Comparison of ENCODE assay signal across 21 cellular contexts in the genomic region with DNA sequence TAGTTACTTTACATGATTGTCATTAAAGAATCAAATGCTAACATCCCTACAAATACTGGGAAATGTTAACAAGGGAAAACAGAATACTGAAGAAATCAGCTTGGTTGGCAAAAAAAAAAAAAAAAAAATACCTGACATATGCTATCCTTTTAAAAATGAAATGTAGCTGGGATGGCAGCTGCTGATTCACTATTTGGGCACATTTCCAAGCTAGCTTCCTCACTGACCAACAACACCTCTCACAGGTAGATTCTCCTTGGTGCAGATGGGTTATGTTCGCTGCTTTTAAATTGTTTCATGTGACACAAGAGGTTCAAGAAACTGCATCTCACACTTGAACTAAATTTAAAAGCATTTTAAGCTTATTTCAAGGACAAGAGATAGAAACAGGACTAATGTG. TPM values are rescaled to one million over a fixed set of nuclear protein-coding genes. Genes with fewer than 3 reads are reported as not detected.
DNase-seq lines count a peak whose midpoint lies in the region; ATAC-seq, FAIRE-seq and TF ChIP-seq lines count a peak whose summit lies in the region.
"Had no signal": no experiment of that assay in that cellular context is flagged by ENCODE, and none has a peak within 500 bp of the region (broad histone marks: within the 10 kb centered on the region; RNA-seq: fewer than 3 reads in every experiment).

No MANE protein-coding gene starts in this region.

- H3K9me3 Mint-ChIP-seq in activated T-cell treated with anti-CD3 and anti-CD28 coated beads, Interleukin-2, amount 50 U/mL, for 72 hours: peaks cover 0 to 2% of the 10 kb centered on the region in 2 donors
- no peaks in the 10 kb centered on the region for H3K9me3 Mint-ChIP-seq in activated T-helper 17 cell treated with anti-CD3 and anti-CD28 coated beads, Interleukin-2, amount 50 U/mL, for 72 hours
- H3K9me3 Mint-ChIP-seq: activated CD4-positive, alpha-beta T cell treated with anti-CD3 and anti-CD28 coated beads, Interleukin-2, amount 10 ng/mL, durations not matched to agents 7 days and 5 days; activated naive CD4-positive, alpha-beta T cell treated with anti-CD3 and anti-CD28 coated beads for 36 hours; CD8-positive, alpha-beta T cell had no signal

- H3K27ac Mint-ChIP-seq in activated T-cell treated with anti-CD3 and anti-CD28 coated beads, Interleukin-2, amount 50 U/mL, for 72 hours: no peak overlapping the region
- no peak overlapping the region for H3K27ac Mint-ChIP-seq in activated T-helper 17 cell treated with anti-CD3 and anti-CD28 coated beads, Interleukin-2, amount 50 U/mL, for 72 hours
- H3K27ac Mint-ChIP-seq: activated CD4-positive, alpha-beta T cell treated with anti-CD3 and anti-CD28 coated beads, Interleukin-2, amount 10 ng/mL, durations not matched to agents 7 days and 5 days; activated naive CD4-positive, alpha-beta T cell treated with anti-CD3 and anti-CD28 coated beads for 36 hours; CD8-positive, alpha-beta T cell; naive B cell had no signal

- FAIRE-seq in GM19239 (lab: Jason Lieb, UNC): no peak
- FAIRE-seq: astrocyte, colon, endometrium, K562, TTC549 had no signal

- DNase-seq in NCI-H345 (lab: John Stamatoyannopoulos, UW) (peak; percentile 56), NCI-H345 treated with DMSO at 0.1 percent for 48 hours (lab: John Stamatoyannopoulos, UW; ENCODE audit: unreplicated experiment) (no peak), NCI-H2081 treated with DMSO at 0.1 percent for 48 hours (lab: John Stamatoyannopoulos, UW) (peak; percentile 3), RWPE1 (ENCODE audit: low spot score) (peak; percentile 56), renal cortical epithelial cell (ENCODE audit: low read depth) (peak; percentile 48), GM19239 (ENCODE audit: insufficient read length, low spot score) (no peak)
- DNase-seq in activated T-cell treated with anti-CD3 and anti-CD28 coated beads, Interleukin-2, amount 50 U/mL, for 72 hours: no peak
- DNase-seq: activated CD4-positive, alpha-beta T cell treated with anti-CD3 and anti-CD28 coated beads, Interleukin-2, amount 10 ng/mL, durations not matched to agents 7 days and 5 days; activated naive CD4-positive, alpha-beta T cell treated with anti-CD3 and anti-CD28 coated beads for 36 hours; CD8-positive, alpha-beta T cell; naive B cell; NCI-H1436 treated with DMSO at 0.1 percent for 48 hours; NCI-H748 treated with DMSO at 0.1 percent for 48 hours; stimulated activated CD4-positive, alpha-beta T cell treated with anti-CD3 and anti-CD28 coated beads, Interleukin-4, amount 100 ng/mL, for 24 hours; SW 1271 had no signal

- CTCF ChIA-PET in RWPE1 (lab: Yijun Ruan, JAX): interaction anchor here (0.6 to 1.0 kb wide), 3 partner anchors 10 to 85 kb away, joined by 3 to 4 read pairs (median 3); no protein-coding TSS in a partner anchor

- POLR2A ChIA-PET in RWPE1 (lab: Yijun Ruan, JAX; ENCODE audit: low non-redundant PET): interaction anchor here (0.7 kb wide), 1 partner anchor 210 kb away, joined by 3 read pairs; no protein-coding TSS in a partner anchor

- H3K4me3 Mint-ChIP-seq in activated T-cell treated with anti-CD3 and anti-CD28 coated beads, Interleukin-2, amount 50 U/mL, for 72 hours: no peak overlapping the region
- no peak overlapping the region for H3K4me3 Mint-ChIP-seq in activated T-helper 17 cell treated with anti-CD3 and anti-CD28 coated beads, Interleukin-2, amount 50 U/mL, for 72 hours
- H3K4me3 Mint-ChIP-seq: activated CD4-positive, alpha-beta T cell treated with anti-CD3 and anti-CD28 coated beads, Interleukin-2, amount 10 ng/mL, durations not matched to agents 7 days and 5 days; activated naive CD4-positive, alpha-beta T cell treated with anti-CD3 and anti-CD28 coated beads for 36 hours; CD8-positive, alpha-beta T cell; naive B cell had no signal

- peaks cover 37% of the 10 kb centered on the region for H3K27me3 Mint-ChIP-seq in activated T-cell treated with anti-CD3 and anti-CD28 coated beads, Interleukin-2, amount 50 U/mL, for 72 hours (ENCODE audit: low read depth)
- H3K27me3 Mint-ChIP-seq in activated T-helper 17 cell treated with anti-CD3 and anti-CD28 coated beads, Interleukin-2, amount 50 U/mL, for 72 hours: peaks cover 20% of the 10 kb centered on the region

- no peaks in the 10 kb centered on the region for H3K4me1 Mint-ChIP-seq in activated T-cell treated with anti-CD3 and anti-CD28 coated beads, Interleukin-2, amount 50 U/mL, for 72 hours (ENCODE audit: low read depth)
- no peaks in the 10 kb centered on the region for H3K4me1 Mint-ChIP-seq in activated T-helper 17 cell treated with anti-CD3 and anti-CD28 coated beads, Interleukin-2, amount 50 U/mL, for 72 hours

- no peak for TF ChIP-seq CTCF in RWPE1 (conservative IDR thresholded peaks at IDR 0.05; ENCODE audit: low read depth)

- ATAC-seq in activated T-cell treated with anti-CD3 and anti-CD28 coated beads, Interleukin-2, amount 50 U/mL, for 72 hours (replicated peaks in 1 of 2): no peak
- ATAC-seq in activated T-helper 17 cell treated with anti-CD3 and anti-CD28 coated beads, Interleukin-2, amount 50 U/mL, for 72 hours (replicated peaks): no peak
- ATAC-seq: CD8-positive, alpha-beta T cell; K562 had no signal

- H3K36me3 Mint-ChIP-seq in activated T-cell treated with anti-CD3 and anti-CD28 coated beads, Interleukin-2, amount 50 U/mL, for 72 hours (ENCODE audit: insufficient read depth in 2 of 2): no peaks in the 10 kb centered on the region
- H3K36me3 Mint-ChIP-seq in activated T-helper 17 cell treated with anti-CD3 and anti-CD28 coated beads, Interleukin-2, amount 50 U/mL, for 72 hours (ENCODE audit: low read depth): no peaks in the 10 kb centered on the region
- H3K36me3 Mint-ChIP-seq: CD8-positive, alpha-beta T cell had no signal

- H3K27ac ChIP-seq in RWPE1: no peak overlapping the region

RNA-seq across cellular contexts. Expression of a gene that starts 6.1 kb away (rescaled TPM):
- 30.4 and 38.8 TPM in 2 replicates for total RNA-seq in renal cortical epithelial cell
- total RNA-seq in activated T-cell treated with anti-CD3 and anti-CD28 coated beads, Interleukin-2, amount 50 U/mL, for 72 hours: 1 to 10 TPM in 1 of 2 donors, under 1 TPM in 1; 0.69 to 1.5 TPM
- under 1 TPM; 0.24 to 0.39 TPM for total RNA-seq in activated T-helper 17 cell treated with anti-CD3 and anti-CD28 coated beads, Interleukin-2, amount 50 U/mL, for 72 hours
- total RNA-seq: CD8-positive, alpha-beta T cell had no signal

Comparison
In these comparisons a context has a peak if more than half of its experiments do, and no peak if none do; other contexts are left out.
1. DNase-seq: peak in NCI-H345 (single experiment), NCI-H2081 treated with DMSO at 0.1 percent for 48 hours (single experiment), RWPE1 (single experiment) and renal cortical epithelial cell (single experiment); none in NCI-H345 treated with DMSO at 0.1 percent for 48 hours (single experiment), activated T-cell treated with anti-CD3 and anti-CD28 coated beads, Interleukin-2, amount 50 U/mL, for 72 hours (0 of 2) and GM19239 (single experiment).
2. RNA of a gene that starts 6.1 kb away (total RNA-seq): 30.4 to 38.8 TPM in renal cortical epithelial cell; 0.69 to 1.5 TPM in activated T-cell treated with anti-CD3 and anti-CD28 coated beads, Interleukin-2, amount 50 U/mL, for 72 hours and 0.24 to 0.39 TPM in activated T-helper 17 cell treated with anti-CD3 and anti-CD28 coated beads, Interleukin-2, amount 50 U/mL, for 72 hours; every median in the first group is over 10 times any median in the second.